Comparison of ENCODE assay signal across 18 cellular contexts in genomic region chr11:28966951-28967350, GRCh38.
"Had no signal": no experiment of that assay in that cellular context is flagged by ENCODE, and none has a peak within 500 bp of the region (broad histone marks: within the 10 kb centered on the region; RNA-seq: fewer than 3 reads in every experiment).

No MANE protein-coding gene starts in this region.

- H2AFZ ChIP-seq: neural progenitor cell had no signal

- H3K4me1 Mint-ChIP-seq: activated CD8-positive, alpha-beta memory T cell treated with anti-CD3 and anti-CD28 coated beads, Interleukin-2, amount 10 ng/mL, durations not matched to agents 7 days and 5 days; activated naive CD4-positive, alpha-beta T cell treated with anti-CD3 and anti-CD28 coated beads, Interleukin-2, amount 50 U/mL, for 24 hours; neural progenitor cell had no signal

- H3K9me3 Mint-ChIP-seq: endodermal cell, neural progenitor cell had no signal

- H3K36me3 ChIP-seq: esophagus muscularis mucosa, gastroesophageal sphincter, neural progenitor cell, ovary had no signal

- H3K27me3 ChIP-seq: esophagus muscularis mucosa, gastroesophageal sphincter, neural progenitor cell, ovary had no signal

- H3K9ac ChIP-seq: neural progenitor cell had no signal

- H3K27ac Mint-ChIP-seq: activated CD8-positive, alpha-beta memory T cell treated with anti-CD3 and anti-CD28 coated beads, Interleukin-2, amount 10 ng/mL, durations not matched to agents 7 days and 5 days; activated naive CD4-positive, alpha-beta T cell treated with anti-CD3 and anti-CD28 coated beads, Interleukin-2, amount 50 U/mL, for 24 hours; activated T-cell treated with anti-CD3 and anti-CD28 coated beads, Interleukin-2, amount 50 U/mL, for 24 hours; endodermal cell; neural progenitor cell; stimulated activated naive CD8-positive, alpha-beta T cell treated with anti-CD3 and anti-CD28 coated beads, Interleukin-15, Interleukin-2, amounts not matched to agents 100 ng/mL and 50 ng/mL, for 24 hours; T-helper 2 cell treated with Interferon-gamma antibody and Interleukin-4, amounts not matched to agents 5 μg/mL and 100 μg/mL, for 36 hours had no signal

- H3K9me3 ChIP-seq: esophagus muscularis mucosa, gastroesophageal sphincter, ovary had no signal

- H3K4me3 Mint-ChIP-seq: activated CD8-positive, alpha-beta memory T cell treated with anti-CD3 and anti-CD28 coated beads, Interleukin-2, amount 10 ng/mL, durations not matched to agents 7 days and 5 days; activated naive CD4-positive, alpha-beta T cell treated with anti-CD3 and anti-CD28 coated beads, Interleukin-2, amount 50 U/mL, for 24 hours; activated T-cell treated with anti-CD3 and anti-CD28 coated beads, Interleukin-2, amount 50 U/mL, for 24 hours; endodermal cell; neural progenitor cell; stimulated activated naive CD8-positive, alpha-beta T cell treated with anti-CD3 and anti-CD28 coated beads, Interleukin-15, Interleukin-2, amounts not matched to agents 100 ng/mL and 50 ng/mL, for 24 hours; T-helper 2 cell treated with Interferon-gamma antibody and Interleukin-4, amounts not matched to agents 5 μg/mL and 100 μg/mL, for 36 hours had no signal

- DNase-seq: activated CD4-positive, alpha-beta T cell treated with anti-CD3 and anti-CD28 coated beads, Interleukin-2, amount 50 U/mL, for 4 hours; activated CD4-positive, CD25-positive, alpha-beta regulatory T cell treated with anti-CD3 and anti-CD28 coated beads, Interleukin-2, amount 50 U/mL, for 72 hours; activated CD8-positive, alpha-beta memory T cell treated with anti-CD3 and anti-CD28 coated beads, Interleukin-2, amount 10 ng/mL, durations not matched to agents 7 days and 5 days; activated effector memory CD4-positive, alpha-beta T cell treated with Interleukin-2 at 50 U/mL for 16 hours; activated T-cell treated with anti-CD3 and anti-CD28 coated beads, Interleukin-2, amount 50 U/mL, for 24 hours; amniotic stem cell; endodermal cell; kidney; left ventricle myocardium superior; ovary; stimulated activated CD4-positive, alpha-beta T cell treated with anti-CD3 and anti-CD28 coated beads, Interleukin-4, amount 100 ng/mL, for 1 hour; stimulated activated CD8-positive, alpha-beta memory T cell treated with anti-CD3 and anti-CD28 coated beads, Interleukin-4, amount 100 ng/mL, for 48 hours had no signal

- H3K4me2 ChIP-seq: neural progenitor cell had no signal

- H3K27ac ChIP-seq: esophagus muscularis mucosa, gastroesophageal sphincter, neural progenitor cell, ovary had no signal

- ATAC-seq: activated CD8-positive, alpha-beta memory T cell treated with anti-CD3 and anti-CD28 coated beads, Interleukin-2, amount 10 ng/mL, durations not matched to agents 7 days and 5 days; gastroesophageal sphincter; left ventricle myocardium superior had no signal

- H3K27me3 Mint-ChIP-seq: activated CD8-positive, alpha-beta memory T cell treated with anti-CD3 and anti-CD28 coated beads, Interleukin-2, amount 10 ng/mL, durations not matched to agents 7 days and 5 days; activated naive CD4-positive, alpha-beta T cell treated with anti-CD3 and anti-CD28 coated beads, Interleukin-2, amount 50 U/mL, for 24 hours; activated T-cell treated with anti-CD3 and anti-CD28 coated beads, Interleukin-2, amount 50 U/mL, for 24 hours; stimulated activated naive CD8-positive, alpha-beta T cell treated with anti-CD3 and anti-CD28 coated beads, Interleukin-15, Interleukin-2, amounts not matched to agents 100 ng/mL and 50 ng/mL, for 24 hours had no signal

- H3K4me3 ChIP-seq: esophagus muscularis mucosa, gastroesophageal sphincter, neural progenitor cell, ovary had no signal

- H3K4me1 ChIP-seq: esophagus muscularis mucosa, gastroesophageal sphincter had no signal

- H3K36me3 Mint-ChIP-seq: activated CD8-positive, alpha-beta memory T cell treated with anti-CD3 and anti-CD28 coated beads, Interleukin-2, amount 10 ng/mL, durations not matched to agents 7 days and 5 days; activated naive CD4-positive, alpha-beta T cell treated with anti-CD3 and anti-CD28 coated beads, Interleukin-2, amount 50 U/mL, for 24 hours; neural progenitor cell had no signal
